In genomic region chr4:138021116-138021820, GRCh38 we compare ENCODE assay signal across 25 cellular contexts.
"Had no signal": no experiment of that assay in that cellular context is flagged by ENCODE, and none has a peak within 500 bp of the region (broad histone marks: within the 10 kb centered on the region; RNA-seq: fewer than 3 reads in every experiment).

No MANE protein-coding gene starts in this region.

- H3K4me3 ChIP-seq: adrenal gland, body of pancreas, SJSA1 had no signal

- ATAC-seq: activated CD4-positive, alpha-beta T cell treated with anti-CD3 and anti-CD28 coated beads for 36 hours; activated CD4-positive, CD25-positive, alpha-beta regulatory T cell treated with anti-CD3 and anti-CD28 coated beads, Interleukin-2, amount 50 U/mL, for 24 hours; activated CD8-positive, alpha-beta T cell treated with anti-CD3 and anti-CD28 coated beads, Interleukin-2, amount 10 ng/mL, durations not matched to agents 7 days and 5 days; body of pancreas; Panc1; WTC11 had no signal

- DNase-seq: activated CD4-positive, alpha-beta T cell treated with anti-CD3 and anti-CD28 coated beads for 36 hours; activated CD4-positive, alpha-beta T cell treated with anti-CD3 and anti-CD28 coated beads, Interleukin-2, amount 10 ng/mL, durations not matched to agents 7 days and 5 days; activated CD4-positive, alpha-beta T cell treated with anti-CD3 and anti-CD28 coated beads, Interleukin-2, amount 50 U/mL, for 48 hours; activated CD8-positive, alpha-beta T cell treated with anti-CD3 and anti-CD28 coated beads, Interleukin-2, amount 10 ng/mL, durations not matched to agents 7 days and 5 days; activated gamma-delta T cell; activated naive CD4-positive, alpha-beta T cell treated with Interleukin-2 at 50 U/mL for 16 hours; activated naive CD8-positive, alpha-beta T cell treated with anti-CD3 and anti-CD28 coated beads, Interleukin-2, amount 10 ng/mL, durations not matched to agents 7 days and 5 days; activated T-cell treated with anti-CD3 and anti-CD28 coated beads, Interleukin-2, amount 50 U/mL, for 24 hours; adrenal gland; body of pancreas; central memory CD4-positive, alpha-beta T cell; NCI-H1048; NCI-H1105 treated with DMSO at 0.1 percent for 48 hours; NCI-H1436; NCI-H1694; NCI-H1930; NCI-H2081 treated with DMSO at 0.1 percent for 48 hours; NCI-H345; NCI-H524 treated with DMSO at 0.1 percent for 48 hours; RPMI8226; SHP77 treated with DMSO at 0.1 percent for 48 hours had no signal
